ENCODE assay signal across 1 cellular context in the genomic region with DNA sequence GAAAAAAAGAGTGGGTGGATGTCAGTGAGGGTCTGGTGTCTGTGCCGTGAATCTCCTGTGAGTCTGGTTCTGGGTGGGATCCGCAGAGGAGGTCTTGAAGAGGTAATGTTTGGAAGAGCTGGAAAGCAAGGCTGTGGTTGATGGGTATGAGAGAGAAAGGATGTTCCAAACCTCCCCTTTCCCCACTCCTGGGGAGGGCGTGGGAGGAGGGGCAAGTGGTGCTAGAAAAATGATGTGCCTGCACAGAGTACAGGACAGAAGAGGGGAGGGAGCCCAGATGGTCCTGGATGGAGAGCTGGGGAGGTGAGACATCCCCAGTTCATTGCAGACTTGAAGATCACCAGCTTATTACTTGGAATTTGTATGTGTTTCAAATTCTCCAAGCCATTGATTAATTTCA.
TF ChIP-seq lines count a peak whose summit lies in the region.

No MANE protein-coding gene starts in this region.

TF ChIP-seq in H1, 55 proteins besides CTCF, POLR2A, EP300 and RAD21:
- TF ChIP-seq CHD1 (IDR thresholded peaks at IDR 0.05; ENCODE audit: low read depth, low read length) (no peak), TBP (IDR thresholded peaks at IDR 0.05; ENCODE audit: low read depth, low read length) (no peak), YY1 (IDR thresholded peaks at IDR 0.05; ENCODE audit: low read depth, low read length) (no peak), SP2 (IDR thresholded peaks at IDR 0.05; ENCODE audit: low read length) (no peak), E2F6 (IDR thresholded peaks at IDR 0.05) (no peak), RXRA (IDR thresholded peaks at IDR 0.05; ENCODE audit: insufficient read depth, low read depth, low read length) (no peak), NRF1 (IDR thresholded peaks at IDR 0.05; ENCODE audit: low read depth, low read length) (no peak), RFX5 (IDR thresholded peaks at IDR 0.05; ENCODE audit: borderline replicate concordance, low read depth, low read length) (no peak), KDM4A (IDR thresholded peaks at IDR 0.05; ENCODE audit: low read depth, low read length, severe bottlenecking) (no peak), POU5F1 (IDR thresholded peaks at IDR 0.05; ENCODE audit: low read depth, low read length) (no peak)
- TF ChIP-seq, protein P1, sequence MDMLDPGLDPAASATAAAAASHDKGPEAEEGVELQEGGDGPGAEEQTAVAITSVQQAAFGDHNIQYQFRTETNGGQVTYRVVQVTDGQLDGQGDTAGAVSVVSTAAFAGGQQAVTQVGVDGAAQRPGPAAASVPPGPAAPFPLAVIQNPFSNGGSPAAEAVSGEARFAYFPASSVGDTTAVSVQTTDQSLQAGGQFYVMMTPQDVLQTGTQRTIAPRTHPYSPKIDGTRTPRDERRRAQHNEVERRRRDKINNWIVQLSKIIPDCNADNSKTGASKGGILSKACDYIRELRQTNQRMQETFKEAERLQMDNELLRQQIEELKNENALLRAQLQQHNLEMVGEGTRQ (IDR thresholded peaks at IDR 0.05; ENCODE audit: low read length): no peak
